Comparison of ENCODE assay signal across 1 cellular context in genomic region chr2:241732513-241733186, GRCh38.
TF ChIP-seq lines count a peak whose summit lies in the region.
"Not testable (repeated sequence)": the region's sequence is repeated elsewhere in the genome, so short reads cannot be mapped to it uniquely, and the experiment has no call there.

No MANE protein-coding gene starts in this region.

TF ChIP-seq in K562, 482 proteins besides CTCF, POLR2A, EP300 and RAD21:
- TF ChIP-seq L3MBTL2 (IDR thresholded peaks at IDR 0.05) = 0 out of 2 replicates have a peak, but pooled peaks have one; percentile 17
- peak; percentile 56; the same call in 1 of the 2 replicates for TF ChIP-seq ATF7 (IDR thresholded peaks at IDR 0.05)
- peak; percentile 31; the same call in 1 of the 2 replicates for TF ChIP-seq GABPA (tag; conservative IDR thresholded peaks at IDR 0.05; ENCODE audit: low read depth)
- not testable (repeated sequence) for TF ChIP-seq CREB1 (IDR thresholded peaks at IDR 0.05); ATF1 (CRISPR knock-in tag; IDR thresholded peaks at IDR 0.05)
- TF ChIP-seq CREB1 (CRISPR knock-in tag; IDR thresholded peaks at IDR 0.05) = peak; percentile 48; the same call in 1 of the 2 replicates
- TF ChIP-seq, protein P1, sequence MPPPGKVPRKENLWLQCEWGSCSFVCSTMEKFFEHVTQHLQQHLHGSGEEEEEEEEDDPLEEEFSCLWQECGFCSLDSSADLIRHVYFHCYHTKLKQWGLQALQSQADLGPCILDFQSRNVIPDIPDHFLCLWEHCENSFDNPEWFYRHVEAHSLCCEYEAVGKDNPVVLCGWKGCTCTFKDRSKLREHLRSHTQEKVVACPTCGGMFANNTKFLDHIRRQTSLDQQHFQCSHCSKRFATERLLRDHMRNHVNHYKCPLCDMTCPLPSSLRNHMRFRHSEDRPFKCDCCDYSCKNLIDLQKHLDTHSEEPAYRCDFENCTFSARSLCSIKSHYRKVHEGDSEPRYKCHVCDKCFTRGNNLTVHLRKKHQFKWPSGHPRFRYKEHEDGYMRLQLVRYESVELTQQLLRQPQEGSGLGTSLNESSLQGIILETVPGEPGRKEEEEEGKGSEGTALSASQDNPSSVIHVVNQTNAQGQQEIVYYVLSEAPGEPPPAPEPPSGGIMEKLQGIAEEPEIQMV (tag; conservative IDR thresholded peaks at IDR 0.05; ENCODE audit: low read depth) = 0 out of 2 replicates have a peak, but pooled peaks have one; percentile 25
- TF ChIP-seq ATF1 (tag; IDR thresholded peaks at IDR 0.05) = peak; percentile 71
- peak; percentile 74 for TF ChIP-seq CREM (IDR thresholded peaks at IDR 0.05; ENCODE audit: low read depth)
- TF ChIP-seq CXXC5 (CRISPR knock-in tag; IDR thresholded peaks at IDR 0.05) = peak; percentile 35; the same call in 1 of the 2 replicates
- TF ChIP-seq SMAD4 (CRISPR knock-in tag; conservative IDR thresholded peaks at IDR 0.05) = peak; percentile 48; the same call in 1 of the 2 replicates
- TF ChIP-seq SMARCE1 (IDR thresholded peaks at IDR 0.05) = 0 out of 2 replicates have a peak, but pooled peaks have one; percentile 16
- TF ChIP-seq, protein P2, sequence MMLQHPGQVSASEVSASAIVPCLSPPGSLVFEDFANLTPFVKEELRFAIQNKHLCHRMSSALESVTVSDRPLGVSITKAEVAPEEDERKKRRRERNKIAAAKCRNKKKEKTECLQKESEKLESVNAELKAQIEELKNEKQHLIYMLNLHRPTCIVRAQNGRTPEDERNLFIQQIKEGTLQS (IDR thresholded peaks at IDR 0.05) = 0 out of 2 replicates have a peak, but pooled peaks have one; percentile 40
- TF ChIP-seq, protein P2 (CRISPR knock-in tag; conservative IDR thresholded peaks at IDR 0.05) = not testable (repeated sequence)
- TF ChIP-seq SMC3 (conservative IDR thresholded peaks at IDR 0.05; ENCODE audit: insufficient read depth, low read depth, low read length) = 0 out of 2 replicates have a peak, but pooled peaks have one; percentile 11
